ENCODE assay signal across 21 cellular contexts in genomic region chr20:29325304-29325640, GRCh38.
DNase-seq lines count a peak whose midpoint lies in the region; ATAC-seq and TF ChIP-seq lines count a peak whose summit lies in the region.
"Had no signal": no experiment of that assay in that cellular context is flagged by ENCODE, and none has a peak within 500 bp of the region (broad histone marks: within the 10 kb centered on the region; RNA-seq: fewer than 3 reads in every experiment).

No MANE protein-coding gene starts in this region.

- H3K4me1 ChIP-seq in ACC112 (ENCODE audit: control insufficient read depth, insufficient read depth, low read length, unreplicated experiment) (no peaks in the 10 kb centered on the region), BE2C (no peaks in the 10 kb centered on the region)
- H3K4me1 ChIP-seq: SJCRH30 had no signal

- H3K27ac ChIP-seq in ACC112 (ENCODE audit: low read depth, low read length): no peak overlapping the region
- H3K27ac ChIP-seq: KMS-11, SJCRH30 had no signal

- peaks cover 6% of the 10 kb centered on the region for H3K36me3 Mint-ChIP-seq in activated T-helper 1 cell treated with anti-CD3 and anti-CD28 coated beads, Interleukin-12 subunit alpha, Interleukin-12 subunit beta, Interleukin-2, Interleukin-4 antibody, amounts not matched to agents 30 ng/mL and 10 ng/mL and 1 ng/mL, durations not matched to agents 14 hours and 24 hours and 36 hours (ENCODE audit: low read depth)
- H3K36me3 Mint-ChIP-seq: CD8-positive, alpha-beta T cell had no signal

- peak overlapping the region; percentile 43; the same call in 1 of the 2 replicates for H3K4me3 ChIP-seq in ACC112 (ENCODE audit: low read depth, low read length)
- peak overlapping the region; percentile 20 for H3K4me3 ChIP-seq in BE2C (ENCODE audit: low read depth, low read length)
- H3K4me3 ChIP-seq: SJCRH30 had no signal

- TF ChIP-seq CTCF in BE2C (IDR thresholded peaks at IDR 0.05; ENCODE audit: low read depth, low read length): no peak

- peak overlapping the region; percentile 30 for H3K4me3 Mint-ChIP-seq in activated T-helper 1 cell treated with anti-CD3 and anti-CD28 coated beads, Interleukin-12 subunit alpha, Interleukin-12 subunit beta, Interleukin-2, Interleukin-4 antibody, amounts not matched to agents 30 ng/mL and 10 ng/mL and 1 ng/mL, durations not matched to agents 14 hours and 24 hours and 36 hours
- H3K4me3 Mint-ChIP-seq: CD8-positive, alpha-beta T cell had no signal

- peaks cover 14% of the 10 kb centered on the region for H3K27me3 ChIP-seq in ACC112 (ENCODE audit: insufficient read depth, low read length)
- no peaks in the 10 kb centered on the region for H3K27me3 ChIP-seq in BE2C
- H3K27me3 ChIP-seq: SJCRH30 had no signal

- no peak overlapping the region for H2AFZ ChIP-seq in ACC112 (ENCODE audit: low read length, unreplicated experiment)

- intact Hi-C loops in activated T-helper 1 cell treated with anti-CD3 and anti-CD28 coated beads, Interleukin-12 subunit alpha, Interleukin-12 subunit beta, Interleukin-2, Interleukin-4 antibody, amounts not matched to agents 30 ng/mL and 10 ng/mL and 1 ng/mL, durations not matched to agents 14 hours and 24 hours and 36 hours (cut with micrococcal nuclease): loop anchor here (2.0 to 5.0 kb wide), 2 partner anchors 18 to 837 kb away; no protein-coding TSS in a partner anchor

- H3K79me2 ChIP-seq in ACC112 (ENCODE audit: control insufficient read depth, insufficient read depth, low read length, unreplicated experiment): no peaks in the 10 kb centered on the region

- H3K27ac Mint-ChIP-seq in activated T-helper 1 cell treated with anti-CD3 and anti-CD28 coated beads, Interleukin-12 subunit alpha, Interleukin-12 subunit beta, Interleukin-2, Interleukin-4 antibody, amounts not matched to agents 30 ng/mL and 10 ng/mL and 1 ng/mL, durations not matched to agents 14 hours and 24 hours and 36 hours: no peak overlapping the region
- H3K27ac Mint-ChIP-seq: CD8-positive, alpha-beta T cell had no signal

- no peak for ATAC-seq in left lobe of liver
- no peak for ATAC-seq in HG02884 (IDR thresholded peaks at IDR 0.05; ENCODE audit: unreplicated experiment)
- ATAC-seq: CD8-positive, alpha-beta T cell; HCT116 had no signal

- DNase-seq in BE2C (no peak), left lobe of liver (ENCODE audit: low spot score) (peak; percentile 31), OCI-M1 (lab: John Stamatoyannopoulos, UW) (no peak)
- no peak for DNase-seq in activated T-helper 1 cell treated with anti-CD3 and anti-CD28 coated beads, Interleukin-12 subunit alpha, Interleukin-12 subunit beta, Interleukin-2, Interleukin-4 antibody, amounts not matched to agents 30 ng/mL and 10 ng/mL and 1 ng/mL, durations not matched to agents 14 hours and 24 hours and 36 hours (ENCODE audit: low spot score)
- DNase-seq in effector CD4-positive, alpha-beta T cell: no peak
- DNase-seq: C1 segment of cervical spinal cord; CD8-positive, alpha-beta T cell; DMS153; IMR-90; NCI-H1092 treated with DMSO at 0.1 percent for 48 hours; NCI-H1436 treated with DMSO at 0.1 percent for 48 hours; NCI-H2029; NCI-H345; NCI-H524; NCI-H774; NK-92 treated with Interleukin-12 subunit alpha and Interleukin-12 subunit beta, amount 100 ng/mL, for 24 hours; SJCRH30 had no signal

- H3K36me3 ChIP-seq in ACC112 (ENCODE audit: insufficient read depth, low read length) (no peaks in the 10 kb centered on the region), BE2C (no peaks in the 10 kb centered on the region)
- H3K36me3 ChIP-seq: SJCRH30 had no signal

- H3K9me3 Mint-ChIP-seq in activated T-helper 1 cell treated with anti-CD3 and anti-CD28 coated beads, Interleukin-12 subunit alpha, Interleukin-12 subunit beta, Interleukin-2, Interleukin-4 antibody, amounts not matched to agents 30 ng/mL and 10 ng/mL and 1 ng/mL, durations not matched to agents 14 hours and 24 hours and 36 hours: peaks cover 18% of the 10 kb centered on the region

- H3K27me3 Mint-ChIP-seq in activated T-helper 1 cell treated with anti-CD3 and anti-CD28 coated beads, Interleukin-12 subunit alpha, Interleukin-12 subunit beta, Interleukin-2, Interleukin-4 antibody, amounts not matched to agents 30 ng/mL and 10 ng/mL and 1 ng/mL, durations not matched to agents 14 hours and 24 hours and 36 hours (ENCODE audit: insufficient read depth): peaks cover 8% of the 10 kb centered on the region

- H3K4me1 Mint-ChIP-seq in activated T-helper 1 cell treated with anti-CD3 and anti-CD28 coated beads, Interleukin-12 subunit alpha, Interleukin-12 subunit beta, Interleukin-2, Interleukin-4 antibody, amounts not matched to agents 30 ng/mL and 10 ng/mL and 1 ng/mL, durations not matched to agents 14 hours and 24 hours and 36 hours (ENCODE audit: low read depth): peaks cover 17% of the 10 kb centered on the region

- H3K9me3 ChIP-seq in BE2C: no peaks in the 10 kb centered on the region
